ENCODE assay signal across 1 cellular context in the genomic region with DNA sequence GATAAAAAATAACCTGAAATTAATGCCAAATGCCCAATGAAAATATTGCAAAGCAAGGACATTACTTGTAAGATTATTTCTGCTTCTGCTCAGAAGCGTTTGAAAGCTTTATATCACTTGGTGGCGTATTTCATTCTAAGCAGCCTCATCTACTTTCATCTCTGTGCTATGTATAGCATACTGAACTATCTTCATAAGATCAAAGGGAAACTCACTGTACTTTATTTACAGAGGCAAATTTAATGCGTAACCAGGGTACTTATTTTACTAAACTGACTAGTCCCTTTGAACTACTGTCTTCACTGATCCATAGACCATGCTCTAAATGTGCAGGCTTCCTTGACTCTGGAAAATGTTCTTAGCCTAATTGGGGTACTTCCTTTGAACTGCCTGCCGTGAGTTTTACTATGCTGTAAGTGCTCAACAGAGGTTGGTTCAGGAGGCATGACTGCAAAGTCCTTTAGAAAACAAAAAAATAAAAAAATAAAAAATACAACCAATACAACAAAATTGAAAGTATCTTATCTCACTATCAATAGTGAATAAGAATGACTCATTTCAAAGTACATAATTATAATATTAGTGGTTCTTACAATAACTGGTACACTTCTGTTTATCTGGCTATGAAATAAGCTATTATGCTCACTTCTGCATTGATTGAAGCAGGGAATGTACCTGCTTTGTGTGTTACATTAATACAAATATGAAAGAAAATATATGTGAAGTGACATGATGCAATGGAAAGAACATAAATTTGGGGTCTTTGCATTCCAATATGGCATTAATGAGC.
A peak's percentile ranks its signal among the peaks of the same experiment; 100 is the strongest.
TF ChIP-seq lines count a peak whose summit lies in the region.

No MANE protein-coding gene starts in this region.

TF ChIP-seq in HepG2, 621 proteins besides CTCF, POLR2A, EP300 and RAD21:
- TF ChIP-seq, protein P1, sequence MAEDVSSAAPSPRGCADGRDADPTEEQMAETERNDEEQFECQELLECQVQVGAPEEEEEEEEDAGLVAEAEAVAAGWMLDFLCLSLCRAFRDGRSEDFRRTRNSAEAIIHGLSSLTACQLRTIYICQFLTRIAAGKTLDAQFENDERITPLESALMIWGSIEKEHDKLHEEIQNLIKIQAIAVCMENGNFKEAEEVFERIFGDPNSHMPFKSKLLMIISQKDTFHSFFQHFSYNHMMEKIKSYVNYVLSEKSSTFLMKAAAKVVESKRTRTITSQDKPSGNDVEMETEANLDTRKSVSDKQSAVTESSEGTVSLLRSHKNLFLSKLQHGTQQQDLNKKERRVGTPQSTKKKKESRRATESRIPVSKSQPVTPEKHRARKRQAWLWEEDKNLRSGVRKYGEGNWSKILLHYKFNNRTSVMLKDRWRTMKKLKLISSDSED (CRISPR knock-in tag; IDR thresholded peaks at IDR 0.05) = no peak
- 0 out of 2 replicates have a peak, but pooled peaks have one; percentile 18 for TF ChIP-seq CREM (IDR thresholded peaks at IDR 0.05)
- no peak for TF ChIP-seq CREM (CRISPR knock-in tag; IDR thresholded peaks at IDR 0.05)
- TF ChIP-seq, protein P2, sequence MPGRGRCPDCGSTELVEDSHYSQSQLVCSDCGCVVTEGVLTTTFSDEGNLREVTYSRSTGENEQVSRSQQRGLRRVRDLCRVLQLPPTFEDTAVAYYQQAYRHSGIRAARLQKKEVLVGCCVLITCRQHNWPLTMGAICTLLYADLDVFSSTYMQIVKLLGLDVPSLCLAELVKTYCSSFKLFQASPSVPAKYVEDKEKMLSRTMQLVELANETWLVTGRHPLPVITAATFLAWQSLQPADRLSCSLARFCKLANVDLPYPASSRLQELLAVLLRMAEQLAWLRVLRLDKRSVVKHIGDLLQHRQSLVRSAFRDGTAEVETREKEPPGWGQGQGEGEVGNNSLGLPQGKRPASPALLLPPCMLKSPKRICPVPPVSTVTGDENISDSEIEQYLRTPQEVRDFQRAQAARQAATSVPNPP (CRISPR knock-in tag; IDR thresholded peaks at IDR 0.05) = no peak
- TF ChIP-seq, protein P3, sequence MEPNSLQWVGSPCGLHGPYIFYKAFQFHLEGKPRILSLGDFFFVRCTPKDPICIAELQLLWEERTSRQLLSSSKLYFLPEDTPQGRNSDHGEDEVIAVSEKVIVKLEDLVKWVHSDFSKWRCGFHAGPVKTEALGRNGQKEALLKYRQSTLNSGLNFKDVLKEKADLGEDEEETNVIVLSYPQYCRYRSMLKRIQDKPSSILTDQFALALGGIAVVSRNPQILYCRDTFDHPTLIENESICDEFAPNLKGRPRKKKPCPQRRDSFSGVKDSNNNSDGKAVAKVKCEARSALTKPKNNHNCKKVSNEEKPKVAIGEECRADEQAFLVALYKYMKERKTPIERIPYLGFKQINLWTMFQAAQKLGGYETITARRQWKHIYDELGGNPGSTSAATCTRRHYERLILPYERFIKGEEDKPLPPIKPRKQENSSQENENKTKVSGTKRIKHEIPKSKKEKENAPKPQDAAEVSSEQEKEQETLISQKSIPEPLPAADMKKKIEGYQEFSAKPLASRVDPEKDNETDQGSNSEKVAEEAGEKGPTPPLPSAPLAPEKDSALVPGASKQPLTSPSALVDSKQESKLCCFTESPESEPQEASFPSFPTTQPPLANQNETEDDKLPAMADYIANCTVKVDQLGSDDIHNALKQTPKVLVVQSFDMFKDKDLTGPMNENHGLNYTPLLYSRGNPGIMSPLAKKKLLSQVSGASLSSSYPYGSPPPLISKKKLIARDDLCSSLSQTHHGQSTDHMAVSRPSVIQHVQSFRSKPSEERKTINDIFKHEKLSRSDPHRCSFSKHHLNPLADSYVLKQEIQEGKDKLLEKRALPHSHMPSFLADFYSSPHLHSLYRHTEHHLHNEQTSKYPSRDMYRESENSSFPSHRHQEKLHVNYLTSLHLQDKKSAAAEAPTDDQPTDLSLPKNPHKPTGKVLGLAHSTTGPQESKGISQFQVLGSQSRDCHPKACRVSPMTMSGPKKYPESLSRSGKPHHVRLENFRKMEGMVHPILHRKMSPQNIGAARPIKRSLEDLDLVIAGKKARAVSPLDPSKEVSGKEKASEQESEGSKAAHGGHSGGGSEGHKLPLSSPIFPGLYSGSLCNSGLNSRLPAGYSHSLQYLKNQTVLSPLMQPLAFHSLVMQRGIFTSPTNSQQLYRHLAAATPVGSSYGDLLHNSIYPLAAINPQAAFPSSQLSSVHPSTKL (CRISPR knock-in tag; IDR thresholded peaks at IDR 0.05) = peak; percentile 23; the same call in 1 of the 2 replicates
- TF ChIP-seq TCF7L2 (IDR thresholded peaks at IDR 0.05; ENCODE audit: low read depth, low read length) = peak; percentile 38
- TF ChIP-seq HMG20A (CRISPR knock-in tag; IDR thresholded peaks at IDR 0.05; ENCODE audit: borderline replicate concordance) = peak; percentile 14; the same call in 1 of the 2 replicates
- TF ChIP-seq TCF7 (IDR thresholded peaks at IDR 0.05; ENCODE audit: low read depth) = peak; percentile 70
- no peak for TF ChIP-seq NFE2L1 (CRISPR knock-in tag; IDR thresholded peaks at IDR 0.05; ENCODE audit: borderline replicate concordance)
- no peak for TF ChIP-seq SP1 (IDR thresholded peaks at IDR 0.05)
- no peak for TF ChIP-seq SP1 (CRISPR knock-in tag; IDR thresholded peaks at IDR 0.05)
- no peak for TF ChIP-seq ZNF496 (CRISPR knock-in tag; IDR thresholded peaks at IDR 0.05; ENCODE audit: insufficient replicate concordance)
- no peak for TF ChIP-seq KDM3A (CRISPR knock-in tag; IDR thresholded peaks at IDR 0.05; ENCODE audit: low read depth)
- TF ChIP-seq HOXA9 (CRISPR knock-in tag; IDR thresholded peaks at IDR 0.05; ENCODE audit: borderline replicate concordance) = no peak
- TF ChIP-seq FOXA1 (IDR thresholded peaks at IDR 0.05) = no peak
- 0 out of 2 replicates have a peak, but pooled peaks have one; percentile 14 for TF ChIP-seq FOXA1 (CRISPR knock-in tag; IDR thresholded peaks at IDR 0.05)
- peak; percentile 54; the same call in 1 of the 2 replicates for TF ChIP-seq ISL2 (CRISPR knock-in tag; IDR thresholded peaks at IDR 0.05)
